9 cellular contexts compared by ENCODE assay signal in the genomic region with DNA sequence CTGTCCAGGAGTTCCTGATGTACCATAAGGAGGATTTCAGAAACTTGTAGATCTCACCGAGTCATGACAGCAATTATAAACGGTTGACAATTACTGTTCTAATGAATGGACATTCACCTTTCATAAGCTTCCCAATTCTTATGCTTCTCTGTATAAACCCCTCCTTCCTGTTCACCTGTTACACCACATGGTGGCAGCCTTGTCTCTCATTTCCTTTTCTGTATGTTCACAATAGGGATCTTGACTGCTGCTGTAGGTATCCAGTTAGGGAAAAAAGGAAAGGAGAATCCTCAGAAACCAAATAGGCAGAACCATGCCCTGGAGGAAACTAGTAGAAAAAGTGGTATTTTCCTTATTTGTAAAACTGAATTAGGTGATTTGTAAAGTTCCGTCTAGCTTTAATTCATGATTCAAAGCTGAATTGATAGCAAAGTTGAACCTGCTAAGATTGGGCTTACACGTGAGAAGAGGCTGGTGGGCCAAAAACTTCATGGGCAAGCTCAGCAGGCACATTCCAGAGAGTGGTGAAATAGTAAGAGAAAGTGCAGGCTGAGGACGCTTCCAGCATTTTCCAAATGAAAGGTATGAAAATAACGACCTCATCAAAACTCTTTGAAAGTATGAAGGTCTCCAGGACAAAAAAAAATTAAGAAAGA. TPM values are rescaled to one million over a fixed set of nuclear protein-coding genes. Genes with fewer than 3 reads are reported as not detected.
DNase-seq lines count a peak whose midpoint lies in the region; ATAC-seq and TF ChIP-seq lines count a peak whose summit lies in the region.
"Had no signal": no experiment of that assay in that cellular context is flagged by ENCODE, and none has a peak within 500 bp of the region (broad histone marks: within the 10 kb centered on the region; RNA-seq: fewer than 3 reads in every experiment).

No MANE protein-coding gene starts in this region.

- no peaks in the 10 kb centered on the region for H3K36me3 ChIP-seq in lung (ENCODE audit: control insufficient read depth in 2 of 2, insufficient read depth in 2 of 2, low read length in 2 of 2)

- H3K27me3 Mint-ChIP-seq in CD14-positive monocyte (ENCODE audit: low read depth in 3 of 3) = peaks cover 25 to 40% (median 33%) of the 10 kb centered on the region in 3 donors
- peaks cover 17% of the 10 kb centered on the region for H3K27me3 Mint-ChIP-seq in activated CD4-positive, alpha-beta T cell treated with anti-CD3 and anti-CD28 coated beads for 36 hours

- WGBS in lung, 2 donors = 27 to 29% methylated on average over 6 of the region's 6 CpGs

- no peaks in the 10 kb centered on the region for H3K4me1 ChIP-seq in lung (ENCODE audit: control insufficient read depth in 2 of 2, insufficient read depth in 2 of 2, low read length in 2 of 2)

- H3K27me3 ChIP-seq in dorsolateral prefrontal cortex (no peaks in the 10 kb centered on the region), lung (ENCODE audit: control insufficient read depth, insufficient read depth) (no peaks in the 10 kb centered on the region)

- DNase-seq in CD14-positive monocyte (ENCODE audit: low spot score) = no peak
- DNase-seq in NCI-H460 (ENCODE audit: extremely low read depth, low read depth) = peak; percentile 73
- DNase-seq in activated CD4-positive, alpha-beta T cell treated with anti-CD3 and anti-CD28 coated beads for 36 hours = peak; percentile 68
- DNase-seq in dorsolateral prefrontal cortex = peak in 7 of 10 donors; percentile 49 to 82 (median 64)
- peak; percentile 64 for DNase-seq in lung (ENCODE audit: low spot score)
- DNase-seq in stimulated activated CD8-positive, alpha-beta memory T cell treated with anti-CD3 and anti-CD28 coated beads, Interleukin-4, amount 100 ng/mL, for 24 hours (ENCODE audit: low read depth) = peak; percentile 14

- peak; percentile 81 for TF ChIP-seq CTCF in CD14-positive monocyte (IDR thresholded peaks at IDR 0.05)
- peak; percentile 57 to 99 (median 92) for TF ChIP-seq CTCF in dorsolateral prefrontal cortex (IDR thresholded peaks at IDR 0.05 in 54 of 56, conservative IDR thresholded peaks at IDR 0.05 in 2 of 56; ENCODE audit: low read depth in 1 of 56, partially characterized antibody in 56 of 56)
- peak; percentile 88 for TF ChIP-seq CTCF in lung (IDR thresholded peaks at IDR 0.05; ENCODE audit: control extremely low read depth, extremely low read depth)

- CTCF ChIA-PET in activated CD4-positive, alpha-beta T cell treated with anti-CD3 and anti-CD28 coated beads for 36 hours (lab: Charles Lee) = interaction anchor here (0.5 to 11.8 kb wide), 58 partner anchors 8 to 1787 kb away, joined by 3 to 360 read pairs (median 5); a partner anchor contains a TSS

- H3K27ac ChIP-seq in dorsolateral prefrontal cortex = no peak overlapping the region
- H3K27ac ChIP-seq in lung (ENCODE audit: low read depth in 1 of 2, low read length in 1 of 2) = no peak overlapping the region

- intact Hi-C loops in CD14-positive monocyte (cut with micrococcal nuclease) (loop anchor here in 1 of 2 donors (2.0 kb wide), 1 partner anchor 171 kb away; no protein-coding TSS in a partner anchor), dorsolateral prefrontal cortex (cut with DNase I) (loop anchor here (1.0 to 10.0 kb wide), 6 partner anchors 48 to 1089 kb away; no protein-coding TSS in a partner anchor)
- intact Hi-C loops in activated CD4-positive, alpha-beta T cell treated with anti-CD3 and anti-CD28 coated beads for 36 hours (cut with DNase I, micrococcal nuclease) = loop anchor here (1.0 to 10.0 kb wide), 5 partner anchors 48 to 739 kb away; no protein-coding TSS in a partner anchor

- ATAC-seq in GM19035 (IDR thresholded peaks at IDR 0.05; ENCODE audit: unreplicated experiment) (peak; percentile 81), HG03442 (IDR thresholded peaks at IDR 0.05; ENCODE audit: unreplicated experiment) (peak; percentile 78), lung (ENCODE audit: insufficient read depth, low FRiP score) (peak; percentile 93)
- ATAC-seq in activated CD4-positive, alpha-beta T cell treated with anti-CD3 and anti-CD28 coated beads for 36 hours = peak; percentile 83

- POLR2A ChIA-PET in activated CD4-positive, alpha-beta T cell treated with anti-CD3 and anti-CD28 coated beads for 36 hours (lab: Charles Lee) = interaction anchor here (0.6 kb wide), 1 partner anchor 58 kb away, joined by 3 read pairs; no protein-coding TSS in a partner anchor

- H3K4me3 ChIP-seq in dorsolateral prefrontal cortex (no peak overlapping the region), lung (no peak overlapping the region)

- H3K36me3 Mint-ChIP-seq in CD14-positive monocyte = no peaks in the 10 kb centered on the region
- H3K36me3 Mint-ChIP-seq in activated CD4-positive, alpha-beta T cell treated with anti-CD3 and anti-CD28 coated beads for 36 hours (ENCODE audit: low read depth) = no peaks in the 10 kb centered on the region

- H3K4me3 Mint-ChIP-seq in CD14-positive monocyte = peak overlapping the region in 1 of 2 donors; percentile 9
- H3K4me3 Mint-ChIP-seq in activated CD4-positive, alpha-beta T cell treated with anti-CD3 and anti-CD28 coated beads for 36 hours = no peak overlapping the region

- no peaks in the 10 kb centered on the region for H3K4me1 Mint-ChIP-seq in CD14-positive monocyte
- no peaks in the 10 kb centered on the region for H3K4me1 Mint-ChIP-seq in activated CD4-positive, alpha-beta T cell treated with anti-CD3 and anti-CD28 coated beads for 36 hours

- H3K27ac Mint-ChIP-seq in CD14-positive monocyte = no peak overlapping the region
- no peak overlapping the region for H3K27ac Mint-ChIP-seq in activated CD4-positive, alpha-beta T cell treated with anti-CD3 and anti-CD28 coated beads for 36 hours

- H3K9me3 Mint-ChIP-seq in CD14-positive monocyte = peaks cover 0 to 2% (median 0%) of the 10 kb centered on the region in 7 donors
- no peaks in the 10 kb centered on the region for H3K9me3 Mint-ChIP-seq in activated CD4-positive, alpha-beta T cell treated with anti-CD3 and anti-CD28 coated beads for 36 hours (ENCODE audit: low read depth)

- no peaks in the 10 kb centered on the region for H3K9me3 ChIP-seq in lung (ENCODE audit: control insufficient read depth in 2 of 2, insufficient read depth in 1 of 2, low read length in 1 of 2)

RNA-seq across cellular contexts. Expression of a gene that starts 29.0 kb away (rescaled TPM):
- polyA plus RNA-seq in CD14-positive monocyte = 10 to 100 TPM; 35.5 to 35.6 TPM
- total RNA-seq in NCI-H460 (2014; rRNA removed; shearing (Covaris generic)) = 68.4 and 79.5 TPM in 2 replicates
- 18.4 and 38.2 TPM in 2 replicates for polyA plus RNA-seq in NCI-H460 (2014; cell fraction: nucleus; rRNA removed)
- total RNA-seq in activated CD4-positive, alpha-beta T cell treated with anti-CD3 and anti-CD28 coated beads for 36 hours = 10 to 100 TPM; 32.2 to 33.9 TPM
- 10 to 100 TPM; 23.9 to 70.4 (median 49.9) TPM for total RNA-seq in dorsolateral prefrontal cortex
- 10 to 100 TPM; 20.4 to 31.3 TPM for total RNA-seq in lung
- 10 to 100 TPM; 20.8 to 25.2 TPM for polyA plus RNA-seq in lung

RNA-seq across cellular contexts. Expression of a gene that starts 35.2 kb away (rescaled TPM):
- polyA plus RNA-seq in CD14-positive monocyte (not detected), lung (10 to 100 TPM; 14.5 to 21.0 TPM)
- not detected in 2 replicates for total RNA-seq in NCI-H460 (2014; rRNA removed; shearing (Covaris generic))
- polyA plus RNA-seq in NCI-H460 (2014; cell fraction: nucleus; rRNA removed) = not detected in 2 replicates
- total RNA-seq in activated CD4-positive, alpha-beta T cell treated with anti-CD3 and anti-CD28 coated beads for 36 hours = not detected
- total RNA-seq in dorsolateral prefrontal cortex (under 1 TPM in 1 of 120 experiments, not detected in 119; 0.10 TPM), lung (10 to 100 TPM; 42.2 to 80.9 TPM)
- total RNA-seq: activated CD8-positive, alpha-beta memory T cell treated with anti-CD3 and anti-CD28 coated beads for 36 hours had no signal

Comparison
In these comparisons a context has a peak if more than half of its experiments do, and no peak if none do; other contexts are left out.
1. RNA of a gene that starts 35.2 kb away (total RNA-seq): 42.2 to 80.9 TPM in lung; not detected in NCI-H460, not detected in activated CD4-positive, alpha-beta T cell treated with anti-CD3 and anti-CD28 coated beads for 36 hours and 0.10 TPM in dorsolateral prefrontal cortex; every median in the first group is over 10 times any median in the second.
2. Peak in every context shown above with its lines, with median percentiles within 50 percentile points of each other: CTCF ChIP-seq and ATAC-seq.